Comparison of ENCODE assay signal across 1 cellular context in genomic region chr11:8638300-8638699, GRCh38.
TF ChIP-seq lines count a peak whose summit lies in the region.

No MANE protein-coding gene starts in this region.

TF ChIP-seq in GM23338, 12 proteins besides CTCF, POLR2A, EP300 and RAD21 (continued from another document):
- TF ChIP-seq ZNF462 (CRISPR knock-in tag; IDR thresholded peaks at IDR 0.05) (no peak), ZNF331 (CRISPR knock-in tag; IDR thresholded peaks at IDR 0.05; ENCODE audit: low read depth) (no peak), NANOG (IDR thresholded peaks at IDR 0.05; ENCODE audit: borderline replicate concordance) (no peak), CREB1 (CRISPR knock-in tag; IDR thresholded peaks at IDR 0.05; ENCODE audit: low read depth) (no peak), REST (IDR thresholded peaks at IDR 0.05; ENCODE audit: unreplicated experiment) (no peak), ZNF114 (CRISPR knock-in tag; IDR thresholded peaks at IDR 0.05) (no peak), POLR2AphosphoS5 (IDR thresholded peaks at IDR 0.05; ENCODE audit: low read depth) (no peak)
